In the genomic region with DNA sequence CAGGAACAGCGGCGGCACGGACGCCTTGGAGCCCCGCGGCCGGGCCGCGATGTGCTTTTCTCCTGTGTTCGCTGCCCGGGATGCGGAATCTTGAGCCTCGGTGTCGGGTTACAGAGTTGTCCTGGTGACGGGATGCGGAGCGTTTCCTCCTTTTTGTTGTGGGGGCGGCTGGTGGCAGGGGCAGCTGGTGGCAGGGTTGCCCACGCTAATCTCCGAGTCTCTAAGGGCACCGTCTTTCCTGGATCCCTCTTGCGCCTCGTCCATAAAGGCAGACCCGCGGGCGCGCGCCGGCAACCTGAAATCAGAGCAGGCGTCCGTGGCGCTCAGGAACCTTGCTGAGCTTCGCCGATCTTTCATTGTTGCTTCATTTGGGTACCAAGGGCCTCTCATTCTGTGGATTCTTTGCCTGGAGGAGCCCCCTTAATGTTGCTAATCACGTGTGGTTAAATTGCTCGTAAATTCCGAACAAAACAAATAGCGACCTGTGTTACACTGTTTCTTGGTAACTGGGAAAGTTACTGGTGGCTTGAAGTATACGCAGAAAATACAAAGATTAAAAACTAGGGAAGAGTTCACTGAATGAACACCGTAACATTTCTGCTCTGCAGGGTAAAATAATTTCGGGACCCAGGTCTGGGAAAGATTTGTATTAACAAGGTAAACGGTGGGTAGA, we compare ENCODE assay signal across 8 cellular contexts. TPM values are rescaled to one million over a fixed set of nuclear protein-coding genes. Genes with fewer than 3 reads are reported as not detected.
A peak's percentile ranks its signal among the peaks of the same experiment; 100 is the strongest.
DNase-seq lines count a peak whose midpoint lies in the region; ATAC-seq and TF ChIP-seq lines count a peak whose summit lies in the region.

No MANE protein-coding gene starts in this region.

- peak overlapping the region; percentile 35 to 51 for H3K27ac Mint-ChIP-seq in activated naive CD4-positive, alpha-beta T cell treated with anti-CD3 and anti-CD28 coated beads, Interleukin-2, amount 50 U/mL, for 72 hours

- H3K4me1 ChIP-seq in HUES48 (ENCODE audit: control insufficient read depth, insufficient read depth, low read length): peaks cover 34% of the 10 kb centered on the region
- H3K4me1 ChIP-seq in Peyer's patch: peaks cover 0 to 20% (median 5%) of the 10 kb centered on the region in 4 donors
- H3K4me1 ChIP-seq in uterus: peaks cover 0 to 9% of the 10 kb centered on the region in 2 donors

- no peaks in the 10 kb centered on the region for H3K9me3 ChIP-seq in HUES48 (ENCODE audit: control insufficient read depth, insufficient read depth, low read length)
- no peaks in the 10 kb centered on the region for H3K9me3 ChIP-seq in Peyer's patch
- H3K9me3 ChIP-seq in uterus: no peaks in the 10 kb centered on the region

- ATAC-seq in activated naive CD4-positive, alpha-beta T cell treated with anti-CD3 and anti-CD28 coated beads, Interleukin-2, amount 50 U/mL, for 72 hours: peak in 1 of 2 donors; percentile 31

- intact Hi-C loops in uterus (cut with DNase I; ENCODE audit: low total_unique reads): no loop called here

- peaks cover 5 to 6% of the 10 kb centered on the region in 2 donors for H3K36me3 Mint-ChIP-seq in activated naive CD4-positive, alpha-beta T cell treated with anti-CD3 and anti-CD28 coated beads, Interleukin-2, amount 50 U/mL, for 72 hours

- H3K27me3 ChIP-seq in HUES48 (ENCODE audit: control insufficient read depth, insufficient read depth, low read length): no peaks in the 10 kb centered on the region
- no peaks in the 10 kb centered on the region for H3K27me3 ChIP-seq in Peyer's patch
- H3K27me3 ChIP-seq in uterus: no peaks in the 10 kb centered on the region

- peaks cover 17% of the 10 kb centered on the region for H3K36me3 ChIP-seq in HUES48 (ENCODE audit: control insufficient read depth, insufficient read depth, low read length)
- H3K36me3 ChIP-seq in Peyer's patch: no peaks in the 10 kb centered on the region
- peaks cover 0 to 5% of the 10 kb centered on the region in 2 donors for H3K36me3 ChIP-seq in uterus

- H3K27ac ChIP-seq in HUES48 (ENCODE audit: low read depth, low read length) (peak overlapping the region; percentile 98), Peyer's patch (peak overlapping the region; percentile 71 to 92 (median 84)), uterus (peak overlapping the region; percentile 94 to 95)

- H3K9ac ChIP-seq in HUES48 (ENCODE audit: low read depth, low read length): peak overlapping the region; percentile 91

- TF ChIP-seq POLR2A in Peyer's patch (IDR thresholded peaks at IDR 0.05) (no peak), uterus (IDR thresholded peaks at IDR 0.05) (no peak)

- H3K4me3 ChIP-seq in HUES48 (ENCODE audit: low read depth, low read length) (peak overlapping the region; percentile 88), Peyer's patch (peak overlapping the region; percentile 72 to 96 (median 86)), uterus (peak overlapping the region; percentile 73 to 80)

- H3K9me3 Mint-ChIP-seq in activated naive CD4-positive, alpha-beta T cell treated with anti-CD3 and anti-CD28 coated beads, Interleukin-2, amount 50 U/mL, for 72 hours: no peaks in the 10 kb centered on the region

- DNase-seq in NCI-H1436 (lab: John Stamatoyannopoulos, UW) (peak; percentile 85), NCI-H1436 treated with DMSO at 0.1 percent for 48 hours (lab: John Stamatoyannopoulos, UW) (no peak), Peyer's patch (peak; percentile 39 to 73 (median 70)), glomerular visceral epithelial cell (ENCODE audit: extremely low spot score) (peak; percentile 75), occipital lobe (lab: John Stamatoyannopoulos, UW) (peak; percentile 67), uterus (peak in 1 of 2 donors; percentile 68)
- DNase-seq in activated naive CD4-positive, alpha-beta T cell treated with anti-CD3 and anti-CD28 coated beads, Interleukin-2, amount 50 U/mL, for 72 hours (ENCODE audit: low spot score in 2 of 2): peak in 1 of 2 donors; percentile 20

- TF ChIP-seq CTCF in Peyer's patch (IDR thresholded peaks at IDR 0.05) (no peak), uterus (IDR thresholded peaks at IDR 0.05) (no peak)

RNA-seq across cellular contexts. Expression of a gene that starts 0.8 kb away (rescaled TPM):
- total RNA-seq in Peyer's patch: 10 to 100 TPM; 39.6 to 69.6 (median 60.9) TPM
- 1 to 10 TPM; 2.4 to 3.0 TPM for total RNA-seq in activated naive CD4-positive, alpha-beta T cell treated with anti-CD3 and anti-CD28 coated beads, Interleukin-2, amount 50 U/mL, for 72 hours
- 459 TPM for total RNA-seq in occipital lobe
- total RNA-seq in uterus: 100 to 1,000 TPM; 106 to 206 (median 183) TPM

Comparison
In these comparisons a context has a peak if more than half of its experiments do, and no peak if none do; other contexts are left out.
1. RNA of a gene that starts 0.8 kb away (total RNA-seq): 459 TPM in occipital lobe (single experiment), 106 to 206 TPM in uterus and 39.6 to 69.6 TPM in Peyer's patch; 2.4 to 3.0 TPM in activated naive CD4-positive, alpha-beta T cell treated with anti-CD3 and anti-CD28 coated beads, Interleukin-2, amount 50 U/mL, for 72 hours; every median in the first group is over 10 times any median in the second.
2. Peak in every context shown above with its lines, with median percentiles within 50 percentile points of each other: H3K27ac ChIP-seq and H3K4me3 ChIP-seq.